Comparison of ENCODE assay signal across 11 cellular contexts in genomic region chr3:66386011-66386924, GRCh38.
DNase-seq lines count a peak whose midpoint lies in the region; ATAC-seq lines count a peak whose summit lies in the region.
"Had no signal": no experiment of that assay in that cellular context is flagged by ENCODE, and none has a peak within 500 bp of the region (broad histone marks: within the 10 kb centered on the region; RNA-seq: fewer than 3 reads in every experiment).

No MANE protein-coding gene starts in this region.

- DNase-seq in H4 (ENCODE audit: low spot score) (no peak), iPS-NIHi11 (ENCODE audit: low spot score) (no peak), NCI-H1105 treated with DMSO at 0.1 percent for 48 hours (lab: John Stamatoyannopoulos, UW) (no peak)
- no peak for DNase-seq in stimulated activated CD4-positive, alpha-beta T cell treated with anti-CD3 and anti-CD28 coated beads, Interleukin-4, amount 100 ng/mL, for 4 hours
- DNase-seq: activated naive CD8-positive, alpha-beta T cell treated with anti-CD3 and anti-CD28 coated beads, Interleukin-2, amount 10 ng/mL, durations not matched to agents 7 days and 5 days had no signal

- H3K27ac Mint-ChIP-seq in activated T-helper 17 cell treated with anti-CD3 and anti-CD28 coated beads, Interleukin-2, amount 50 U/mL, for 72 hours: peak overlapping the region; percentile 56
- H3K27ac Mint-ChIP-seq: activated naive CD8-positive, alpha-beta T cell treated with anti-CD3 and anti-CD28 coated beads, Interleukin-2, amount 10 ng/mL, durations not matched to agents 7 days and 5 days had no signal

- H3K4me3 ChIP-seq in GM08714 (ENCODE audit: low read length): peak overlapping the region; percentile 8; the same call in 1 of the 2 replicates
- H3K4me3 ChIP-seq: K562, SK-N-MC had no signal

- no peaks in the 10 kb centered on the region for H3K27me3 Mint-ChIP-seq in activated T-helper 17 cell treated with anti-CD3 and anti-CD28 coated beads, Interleukin-2, amount 50 U/mL, for 72 hours
- H3K27me3 Mint-ChIP-seq: activated naive CD8-positive, alpha-beta T cell treated with anti-CD3 and anti-CD28 coated beads, Interleukin-2, amount 10 ng/mL, durations not matched to agents 7 days and 5 days had no signal

- H3K9me3 Mint-ChIP-seq in activated T-helper 17 cell treated with anti-CD3 and anti-CD28 coated beads, Interleukin-2, amount 50 U/mL, for 72 hours: peaks cover 3% of the 10 kb centered on the region

- ATAC-seq in GM19397 (IDR thresholded peaks at IDR 0.05; ENCODE audit: unreplicated experiment) (peak; percentile 85), HG03039 (IDR thresholded peaks at IDR 0.05; ENCODE audit: unreplicated experiment) (peak; percentile 57)
- ATAC-seq in activated T-helper 17 cell treated with anti-CD3 and anti-CD28 coated beads, Interleukin-2, amount 50 U/mL, for 72 hours (replicated peaks): no peak
- ATAC-seq: K562 had no signal

- peaks cover 23% of the 10 kb centered on the region for H3K4me1 Mint-ChIP-seq in activated T-helper 17 cell treated with anti-CD3 and anti-CD28 coated beads, Interleukin-2, amount 50 U/mL, for 72 hours
- H3K4me1 Mint-ChIP-seq: activated naive CD8-positive, alpha-beta T cell treated with anti-CD3 and anti-CD28 coated beads, Interleukin-2, amount 10 ng/mL, durations not matched to agents 7 days and 5 days had no signal

- peaks cover 99% of the 10 kb centered on the region for H3K36me3 Mint-ChIP-seq in activated T-helper 17 cell treated with anti-CD3 and anti-CD28 coated beads, Interleukin-2, amount 50 U/mL, for 72 hours (ENCODE audit: low read depth)

- no peak overlapping the region for H3K4me3 Mint-ChIP-seq in activated T-helper 17 cell treated with anti-CD3 and anti-CD28 coated beads, Interleukin-2, amount 50 U/mL, for 72 hours
- H3K4me3 Mint-ChIP-seq: activated naive CD8-positive, alpha-beta T cell treated with anti-CD3 and anti-CD28 coated beads, Interleukin-2, amount 10 ng/mL, durations not matched to agents 7 days and 5 days had no signal
